In genomic region chr7:857661-858060, GRCh38 we compare ENCODE assay signal across 26 cellular contexts.
"Had no signal": no experiment of that assay in that cellular context is flagged by ENCODE, and none has a peak within 500 bp of the region (broad histone marks: within the 10 kb centered on the region; RNA-seq: fewer than 3 reads in every experiment).

No MANE protein-coding gene starts in this region.

- H3K27me3 ChIP-seq: heart right ventricle, left lung, neutrophil, pancreas, right lobe of liver, stomach, transverse colon had no signal

- ATAC-seq: activated CD8-positive, alpha-beta T cell treated with anti-CD3 and anti-CD28 coated beads, Interleukin-2, amount 10 ng/mL, durations not matched to agents 7 days and 5 days; activated naive CD4-positive, alpha-beta T cell treated with anti-CD3 and anti-CD28 coated beads, Interleukin-2, amount 50 U/mL, for 72 hours; activated T-helper 17 cell treated with anti-CD3 and anti-CD28 coated beads, Interleukin-2, amount 50 U/mL, for 72 hours; esophagus mucosa; heart right ventricle; left lung; natural killer cell; pancreas; stimulated activated memory B cell treated with anti-CD40 and anti-IgM and Interleukin-4, amounts not matched to agents 10 μg/mL and 1 μg/mL and 100 μg/mL, for 72 hours had no signal

- H3K4me1 ChIP-seq: heart right ventricle, left lung, pancreas, transverse colon had no signal

- FAIRE-seq: endothelial cell of umbilical vein, kidney, pancreas, small intestine, TTC549, urothelium cell line had no signal

- H3K9me3 ChIP-seq: heart right ventricle, left lung, neutrophil, pancreas, right lobe of liver, stomach, transverse colon had no signal

- DNase-seq: activated CD4-positive, alpha-beta T cell treated with anti-CD3 and anti-CD28 coated beads, Interleukin-2, amount 50 U/mL, for 1 hour; activated CD4-positive, CD25-positive, alpha-beta regulatory T cell treated with anti-CD3 and anti-CD28 coated beads, Interleukin-2, amount 50 U/mL, for 72 hours; activated CD8-positive, alpha-beta T cell treated with anti-CD3 and anti-CD28 coated beads, Interleukin-2, amount 10 ng/mL, durations not matched to agents 7 days and 5 days; activated T-cell treated with anti-CD3 and anti-CD28 coated beads, Interleukin-2, amount 50 U/mL, for 1 hour; aorta; central memory CD4-positive, alpha-beta T cell; effector memory CD4-positive, alpha-beta T cell; heart right ventricle; kidney; midbrain; natural killer cell; right lobe of liver; small intestine; stomach; transverse colon; WERI-Rb-1 had no signal

- H3K36me3 ChIP-seq: neutrophil had no signal

- H3K4me3 ChIP-seq: heart right ventricle, left lung, pancreas, stomach, transverse colon had no signal

- H3K27ac ChIP-seq: heart right ventricle, left lung, neutrophil, pancreas, transverse colon, WERI-Rb-1 had no signal
